13 cellular contexts compared by ENCODE assay signal in the genomic region with DNA sequence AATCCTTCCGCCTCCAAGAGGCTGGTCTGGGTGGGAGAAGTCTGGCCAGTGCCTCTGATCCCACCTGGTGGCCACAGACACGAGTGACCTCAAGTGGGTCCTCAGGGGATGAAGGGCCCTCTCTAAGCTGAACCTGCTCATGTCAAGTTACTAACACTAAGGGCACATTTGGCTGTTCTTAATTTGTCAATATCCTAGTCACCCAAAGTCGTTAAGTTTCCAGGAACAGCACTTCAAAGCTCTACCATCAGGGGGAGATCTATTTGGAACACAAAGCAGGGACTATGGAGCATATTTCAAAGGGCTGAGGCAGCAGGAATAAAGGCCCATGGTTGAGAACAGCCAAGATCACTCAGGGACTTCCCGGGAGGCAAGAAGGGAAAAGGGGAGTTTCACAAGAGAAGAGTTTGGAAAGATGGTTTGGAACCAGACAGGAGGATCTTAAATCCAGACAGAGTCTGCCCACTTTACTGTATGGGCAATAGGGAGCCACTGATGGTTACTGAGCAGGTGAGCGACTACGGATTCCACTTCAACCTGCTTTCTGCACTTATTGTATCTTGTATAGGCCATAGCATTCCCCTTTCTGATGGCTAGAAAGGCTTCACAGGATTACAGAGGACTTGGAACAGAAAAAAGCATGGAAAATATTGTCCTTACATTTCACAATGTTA. TPM values are rescaled to one million over a fixed set of nuclear protein-coding genes. Genes with fewer than 3 reads are reported as not detected.
DNase-seq lines count a peak whose midpoint lies in the region; ATAC-seq and TF ChIP-seq lines count a peak whose summit lies in the region.
"Had no signal": no experiment of that assay in that cellular context is flagged by ENCODE, and none has a peak within 500 bp of the region (broad histone marks: within the 10 kb centered on the region; RNA-seq: fewer than 3 reads in every experiment).

No MANE protein-coding gene starts in this region.

- CTCF ChIA-PET in A673 (lab: Charles Lee): interaction anchor here (0.6 kb wide), 1 partner anchor 193 kb away, joined by 3 read pairs; no protein-coding TSS in a partner anchor

- H3K4me1 ChIP-seq in A673 (ENCODE audit: insufficient read depth, low read length, poor library complexity, severe bottlenecking): no peaks in the 10 kb centered on the region
- no peaks in the 10 kb centered on the region for H3K4me1 ChIP-seq in Peyer's patch

- H3K27me3 ChIP-seq in A673 (replicated peaks; ENCODE audit: insufficient read depth, low read depth, low read length, poor library complexity) (no peaks in the 10 kb centered on the region), Peyer's patch (no peaks in the 10 kb centered on the region)

- POLR2A ChIA-PET in A673 (lab: Charles Lee; ENCODE audit: low non-redundant PET): no interaction called here

- intact Hi-C loops in A673 (cut with micrococcal nuclease; ENCODE audit: unreplicated experiment) (no loop called here), head of caudate nucleus (cut with DNase I) (no loop called here)

- TF ChIP-seq CTCF in A673 (conservative IDR thresholded peaks at IDR 0.05; ENCODE audit: low read depth, low read length) (peak; percentile 44; the same call in 1 of the 2 replicates), GM12875 (IDR thresholded peaks at IDR 0.05; ENCODE audit: borderline replicate concordance, insufficient read depth, low read depth, low read length) (peak; percentile 26; the same call in 1 of the 2 replicates), Peyer's patch (IDR thresholded peaks at IDR 0.05) (no peak)

- H3K27ac ChIP-seq in A673 (ENCODE audit: low read depth, low read length, poor library complexity, severe bottlenecking) (no peak overlapping the region), Peyer's patch (no peak overlapping the region)
- H3K27ac ChIP-seq: coronary artery had no signal

- no peak for TF ChIP-seq POLR2A in Peyer's patch (IDR thresholded peaks at IDR 0.05)

- H3K4me3 ChIP-seq in A673 (ENCODE audit: low read depth, low read length, poor library complexity, severe bottlenecking) (no peak overlapping the region), GM12875 (ENCODE audit: low read depth, low read length) (no peak overlapping the region), Peyer's patch (no peak overlapping the region)
- H3K4me3 ChIP-seq: coronary artery had no signal

- DNase-seq in A673 (ENCODE audit: low spot score): peak; percentile 26
- peak; percentile 17 for DNase-seq in RKO (ENCODE audit: low spot score)
- peak; percentile 29 for DNase-seq in fibroblast of peridontal ligament (ENCODE audit: extremely low read depth)
- no peak for DNase-seq in head of caudate nucleus
- no peak for DNase-seq in Peyer's patch
- DNase-seq: activated CD4-positive, CD25-positive, alpha-beta regulatory T cell treated with anti-CD3 and anti-CD28 coated beads, Interleukin-2, amount 50 U/mL, for 72 hours; activated effector memory CD4-positive, alpha-beta T cell treated with anti-CD3 and anti-CD28 coated beads, Interleukin-2, amount 50 U/mL, for 16 hours; CD4-positive, CD25-positive, alpha-beta regulatory T cell; NCI-H1436 treated with DMSO at 0.1 percent for 48 hours had no signal

- ATAC-seq in HG02798 (IDR thresholded peaks at IDR 0.05; ENCODE audit: poor library complexity, unreplicated experiment) (no peak), GM18498 (IDR thresholded peaks at IDR 0.05; ENCODE audit: unreplicated experiment) (no peak)

- BruUV-seq in A673 (replicated peaks; lab: Mats Ljungman, UMichigan): no TSS peak

- H3K9me3 ChIP-seq in A673 (ENCODE audit: low read depth, low read length, poor library complexity, severe bottlenecking): no peaks in the 10 kb centered on the region
- no peaks in the 10 kb centered on the region for H3K9me3 ChIP-seq in Peyer's patch

- H3K36me3 ChIP-seq in A673 (ENCODE audit: insufficient read depth, low read length, poor library complexity, severe bottlenecking) (no peaks in the 10 kb centered on the region), Peyer's patch (no peaks in the 10 kb centered on the region)

RNA-seq across cellular contexts. Expression of gene OXTR, which starts 13.7 kb away (rescaled TPM):
- total RNA-seq in A673 (2021) (5.6 and 6.5 TPM in 2 replicates), Peyer's patch (under 1 TPM in 1 of 4 donors, not detected in 3; 0.27 TPM)

RNA-seq across cellular contexts. Expression of gene CAV3, which starts 22.1 kb away (rescaled TPM):
- total RNA-seq in A673 (2021): not detected in 2 replicates
- total RNA-seq in Peyer's patch: not detected
- total RNA-seq: CD4-positive, CD25-positive, alpha-beta regulatory T cell had no signal

Comparison
In these comparisons a context has a peak if more than half of its experiments do, and no peak if none do; other contexts are left out.
1. DNase-seq: peak in A673 (single experiment), RKO (single experiment) and fibroblast of peridontal ligament (single experiment); none in head of caudate nucleus (0 of 42) and Peyer's patch (0 of 3).
2. CTCF ChIP-seq: peak in A673 (single experiment) and GM12875 (single experiment); none in Peyer's patch (0 of 6).